ENCODE assay signal across 23 cellular contexts in the genomic region with DNA sequence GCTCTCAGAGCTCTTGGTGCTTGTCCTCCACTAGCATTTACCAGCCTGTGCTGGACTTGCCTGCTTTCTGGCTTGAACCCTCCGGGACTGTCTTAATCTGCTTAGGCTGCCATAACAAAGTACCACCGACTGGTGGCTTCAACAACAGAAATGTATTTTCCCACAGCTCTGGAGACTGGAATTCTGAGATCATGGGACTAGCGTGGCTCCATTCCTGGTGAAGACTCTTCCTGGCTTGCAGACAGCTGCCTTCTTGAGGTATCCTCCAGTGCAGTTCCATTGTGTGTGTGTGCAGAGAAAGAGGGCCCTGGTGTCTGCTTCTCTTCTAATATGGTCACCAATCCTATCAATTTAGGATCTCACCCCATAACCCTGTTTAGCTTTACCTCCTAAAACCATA. TPM values are rescaled to one million over a fixed set of nuclear protein-coding genes. Genes with fewer than 3 reads are reported as not detected.
"Had no signal": no experiment of that assay in that cellular context is flagged by ENCODE, and none has a peak within 500 bp of the region (broad histone marks: within the 10 kb centered on the region; RNA-seq: fewer than 3 reads in every experiment).

No MANE protein-coding gene starts in this region.

- H3K27ac ChIP-seq: colonic mucosa, esophagus muscularis mucosa, neutrophil, pancreas, stomach, thyroid gland, vagina had no signal

- H3K4me1 ChIP-seq: colonic mucosa, esophagus muscularis mucosa, pancreas, vagina had no signal

- H3K36me3 Mint-ChIP-seq: natural killer cell; stimulated activated effector memory CD8-positive, alpha-beta T cell treated with anti-CD3 and anti-CD28 coated beads, Interleukin-12 subunit alpha, Interleukin-12 subunit beta, amount 100 ng/mL, for 72 hours had no signal

- H3K27ac Mint-ChIP-seq: natural killer cell; stimulated activated effector memory CD8-positive, alpha-beta T cell treated with anti-CD3 and anti-CD28 coated beads, Interleukin-12 subunit alpha, Interleukin-12 subunit beta, amount 100 ng/mL, for 72 hours had no signal

- H3K4me3 Mint-ChIP-seq: natural killer cell; neural crest cell; stimulated activated effector memory CD8-positive, alpha-beta T cell treated with anti-CD3 and anti-CD28 coated beads, Interleukin-12 subunit alpha, Interleukin-12 subunit beta, amount 100 ng/mL, for 72 hours had no signal

- H3K9me3 ChIP-seq: colonic mucosa, esophagus muscularis mucosa, neutrophil, pancreas, stomach, thyroid gland, vagina had no signal

- H3K27me3 ChIP-seq: colonic mucosa, pancreas, thyroid gland, vagina had no signal

- ATAC-seq: left ventricle myocardium superior; natural killer cell; pancreas; sciatic nerve; stimulated activated effector memory CD8-positive, alpha-beta T cell treated with anti-CD3 and anti-CD28 coated beads, Interleukin-12 subunit alpha, Interleukin-12 subunit beta, amount 100 ng/mL, for 72 hours had no signal

- H3K4me1 Mint-ChIP-seq: neural crest cell had no signal

- H3K4me3 ChIP-seq: colonic mucosa, esophagus muscularis mucosa, pancreas, stomach, thyroid gland, vagina had no signal

- DNase-seq: colonic mucosa; dermis blood vessel endothelial cell; effector memory CD4-positive, alpha-beta T cell; left ventricle myocardium superior; mesendoderm; midbrain; natural killer cell; pancreas; retina; stimulated activated CD4-positive, alpha-beta T cell treated with anti-CD3 and anti-CD28 coated beads, Interleukin-4, amount 100 ng/mL, for 24 hours; stimulated activated naive CD4-positive, alpha-beta T cell treated with Interleukin-2 at 50 U/mL for 16 hours; stomach; thyroid gland had no signal

- H3K36me3 ChIP-seq: colonic mucosa, esophagus muscularis mucosa, neutrophil, pancreas, stomach, thyroid gland, vagina had no signal

- H3K9me3 Mint-ChIP-seq: natural killer cell; stimulated activated effector memory CD8-positive, alpha-beta T cell treated with anti-CD3 and anti-CD28 coated beads, Interleukin-12 subunit alpha, Interleukin-12 subunit beta, amount 100 ng/mL, for 72 hours had no signal

RNA-seq across cellular contexts. Expression of gene CLIC6, which starts 31.8 kb away (rescaled TPM):
- total RNA-seq: dermis blood vessel endothelial cell, endothelial cell of umbilical vein, lung microvascular endothelial cell, natural killer cell, pulmonary artery endothelial cell had no signal
- polyA plus RNA-seq: endothelial cell of umbilical vein, keratinocyte had no signal
